7 cellular contexts compared by ENCODE assay signal in genomic region chr1:225761391-225761790, GRCh38. TPM values are rescaled to one million over a fixed set of nuclear protein-coding genes. Genes with fewer than 3 reads are reported as not detected.
DNase-seq lines count a peak whose midpoint lies in the region; ATAC-seq and TF ChIP-seq lines count a peak whose summit lies in the region.
"Not testable (repeated sequence)": the region's sequence is repeated elsewhere in the genome, so short reads cannot be mapped to it uniquely, and the experiment has no call there.

No MANE protein-coding gene starts in this region.

- not testable (repeated sequence) for ATAC-seq in left lobe of liver

- H3K27ac Mint-ChIP-seq in nephron = peak overlapping the region in 2 of 3 experiments; percentile 99

- not testable (repeated sequence) for H3K4me2 ChIP-seq in SK-N-SH

- CTCF ChIA-PET in SK-N-SH (lab: Yijun Ruan, JAX) = interaction anchor here (1.0 to 18.9 kb wide), 3 partner anchors 11 to 281 kb away, joined by 3 to 473 read pairs (median 33); no protein-coding TSS in a partner anchor

- H3K9ac ChIP-seq in SK-N-SH = not testable (repeated sequence)

- H3K4me3 Mint-ChIP-seq in nephron = not testable (repeated sequence)

- H3K27ac ChIP-seq in SK-N-SH (ENCODE audit: low read depth in 2 of 2, low read length in 1 of 2) = peak overlapping the region; percentile 78 to 93; a peak in 3 of 4 replicates
- peak overlapping the region; percentile 79 for H3K27ac ChIP-seq in brain microvascular endothelial cell
- not testable (repeated sequence) for H3K27ac ChIP-seq in spleen

- H4K20me1 ChIP-seq in SK-N-SH (ENCODE audit: insufficient read depth) = not testable (repeated sequence)

- H3K4me1 ChIP-seq in SK-N-SH (ENCODE audit: control insufficient read depth in 1 of 2, insufficient read depth in 2 of 2, low read depth in 1 of 2, low read length in 1 of 2) = peaks cover 23 to 26% of the 10 kb centered on the region in 2 experiments
- H3K4me1 ChIP-seq in spleen = peaks cover 18 to 47% (median 31%) of the 10 kb centered on the region in 6 donors

- peaks cover 33% of the 10 kb centered on the region for H3F3A ChIP-seq in SK-N-SH (replicated peaks; ENCODE audit: insufficient read depth)

- H3K27me3 Mint-ChIP-seq in nephron (ENCODE audit: low read depth) = not testable (repeated sequence)

- H3K9me2 ChIP-seq in SK-N-SH = not testable (repeated sequence)

- 75% methylated on average over 6 of the region's 6 CpGs for WGBS in SK-N-SH (ENCODE audit: low lambda C conversion rate)
- 82 to 94% (median 91%) methylated on average over 6 of the region's 6 CpGs for WGBS in spleen, 5 donors

- not testable (repeated sequence) for TF ChIP-seq POLR2A in spleen (IDR thresholded peaks at IDR 0.05)

- not testable (repeated sequence) for H2AFZ ChIP-seq in SK-N-SH (ENCODE audit: low read depth)

- in situ Hi-C loops in brain microvascular endothelial cell (cut with HindIII; ENCODE audit: low pct_ligation_motif_present, low sequenced_read_pairs) = loop anchor here (25.0 kb wide), 1 partner anchor 199 kb away; no protein-coding TSS in a partner anchor

- not testable (repeated sequence) for TF ChIP-seq EP300 in SK-N-SH (IDR thresholded peaks at IDR 0.05; ENCODE audit: borderline replicate concordance in 1 of 2, low read depth in 1 of 2, low read length in 1 of 2)

- H3K36me3 Mint-ChIP-seq in nephron (ENCODE audit: low read depth) = not testable (repeated sequence)

- DNase-seq in AG10803 (ENCODE audit: low read depth) (peak; percentile 69), fibroblast of peridontal ligament (ENCODE audit: extremely low read depth) (peak; percentile 75), left lobe of liver (ENCODE audit: low spot score) (peak; percentile 12), spleen (peak; percentile 4)
- not testable (repeated sequence) for DNase-seq in SK-N-SH, brain microvascular endothelial cell

- POLR2A ChIA-PET in SK-N-SH (lab: Yijun Ruan, JAX) = not testable (repeated sequence)

- H3K4me3 ChIP-seq in AG10803 (ENCODE audit: low read length); SK-N-SH (ENCODE audit: low read depth in 2 of 2, low read length in 1 of 2); brain microvascular endothelial cell (ENCODE audit: low read depth, low read length); spleen: not testable (repeated sequence)

- not testable (repeated sequence) for H3K9me3 Mint-ChIP-seq in nephron

- intact Hi-C loops in spleen (cut with DNase I; ENCODE audit: low total_unique reads) = loop anchor here (10.0 kb wide), 1 partner anchor 107 kb away; the partner anchor contains the start of gene ENAH

- H3K9me3 ChIP-seq in SK-N-SH, spleen: not testable (repeated sequence)

- not testable (repeated sequence) for TF ChIP-seq CTCF in AG10803 (conservative IDR thresholded peaks at IDR 0.05; ENCODE audit: low read length); SK-N-SH (IDR thresholded peaks at IDR 0.05); brain microvascular endothelial cell (IDR thresholded peaks at IDR 0.05; ENCODE audit: low read depth, low read length, missing control alignments); nephron (IDR thresholded peaks at IDR 0.05; ENCODE audit: unreplicated experiment in 3 of 3); spleen (IDR thresholded peaks at IDR 0.05 in 8 of 11, conservative IDR thresholded peaks at IDR 0.05 in 3 of 11)

- H3K79me2 ChIP-seq in SK-N-SH (ENCODE audit: insufficient read depth) = not testable (repeated sequence)

- H3K27me3 ChIP-seq in SK-N-SH (ENCODE audit: insufficient read depth); brain microvascular endothelial cell (replicated peaks); spleen (replicated peaks in 1 of 7): not testable (repeated sequence)

- H3K36me3 ChIP-seq in SK-N-SH (replicated peaks in 1 of 2; ENCODE audit: control insufficient read depth in 1 of 2, insufficient read depth in 2 of 2, low read length in 1 of 2); brain microvascular endothelial cell (replicated peaks); spleen: not testable (repeated sequence)

- not testable (repeated sequence) for TF ChIP-seq RAD21 in SK-N-SH (IDR thresholded peaks at IDR 0.05; ENCODE audit: low read length)

- H3K4me1 Mint-ChIP-seq in nephron = peaks cover 65% of the 10 kb centered on the region

TF ChIP-seq in SK-N-SH, 30 proteins besides CTCF, POLR2A, EP300 and RAD21:
- TF ChIP-seq TCF12 (IDR thresholded peaks at IDR 0.05) = 0 out of 2 replicates have a peak, but pooled peaks have one; percentile 10
- 0 out of 2 replicates have a peak, but pooled peaks have one; percentile 2 for TF ChIP-seq FOSL2 (IDR thresholded peaks at IDR 0.05; ENCODE audit: borderline replicate concordance, low read depth)

RNA-seq across cellular contexts. Expression of gene SRP9, which starts 16.2 kb away (rescaled TPM):
- polyA plus RNA-seq in SK-N-SH (2012; rRNA removed) = 156 and 292 TPM in 2 replicates
- polyA plus RNA-seq in SK-N-SH (2012; cell fraction: cytosol; rRNA removed) = 324 and 359 TPM in 2 replicates
- polyA plus RNA-seq in SK-N-SH (2012; cell fraction: nucleus; rRNA removed) = 60.3 and 116 TPM in 2 replicates
- 136 TPM for total RNA-seq in left lobe of liver
- 100 to 1,000 TPM; 145 to 229 (median 159) TPM for total RNA-seq in spleen
- 100 to 1,000 TPM; 167 to 269 (median 210) TPM for polyA plus RNA-seq in spleen

RNA-seq across cellular contexts. Expression of gene EPHX1, which starts 48.5 kb away (rescaled TPM):
- 22.6 and 45.7 TPM in 2 replicates for polyA plus RNA-seq in SK-N-SH (2012; rRNA removed)
- 28.3 and 33.1 TPM in 2 replicates for polyA plus RNA-seq in SK-N-SH (2012; cell fraction: cytosol; rRNA removed)
- polyA plus RNA-seq in SK-N-SH (2012; cell fraction: nucleus; rRNA removed) = 36.0 and 37.1 TPM in 2 replicates
- 1,368 TPM for total RNA-seq in left lobe of liver
- 10 to 100 TPM; 30.1 to 92.8 (median 81.4) TPM for total RNA-seq in spleen
- polyA plus RNA-seq in spleen = 10 to 100 TPM in 2 of 3 donors, 1 to 10 TPM in 1; 3.9 to 12.2 (median 10.7) TPM

Comparison
In these comparisons a context has a peak if more than half of its experiments do, and no peak if none do; other contexts are left out.
1. RNA of gene EPHX1, which starts 48.5 kb away (total RNA-seq): 1,368 TPM in left lobe of liver (single experiment); 30.1 to 92.8 TPM in spleen; every median in the first group is over 10 times any median in the second.